Comparison of ENCODE assay signal across 8 cellular contexts in genomic region chr11:57667715-57668466, GRCh38. TPM values are rescaled to one million over a fixed set of nuclear protein-coding genes. Genes with fewer than 3 reads are reported as not detected.
DNase-seq lines count a peak whose midpoint lies in the region; ATAC-seq, FAIRE-seq and TF ChIP-seq lines count a peak whose summit lies in the region.

ZDHHC5 (plus strand) TSS chr11:57668114; CDS start chr11:57673091, 4,977 bp downstream.

- in situ Hi-C loops in gastrocnemius medialis (cut with MboI; ENCODE audit: low sequenced_read_pairs in 4 of 4) = loop anchor here in 1 of 4 donors (25.0 kb wide), 1 partner anchor 919 kb away; the partner anchor contains the start of genes LPXN and ZFP91

- TF ChIP-seq CTCF in 22Rv1 (IDR thresholded peaks at IDR 0.05) = peak; percentile 56
- peak; percentile 23 to 68 (median 35) for TF ChIP-seq CTCF in body of pancreas (IDR thresholded peaks at IDR 0.05)
- TF ChIP-seq CTCF in gastrocnemius medialis (IDR thresholded peaks at IDR 0.05 in 4 of 5, conservative IDR thresholded peaks at IDR 0.05 in 1 of 5) = peak in 4 of 5 experiments; percentile 35 to 79 (median 69)

- 1% methylated on average over 26 to 96 of the region's 103 CpGs for WGBS in body of pancreas, 2 donors

- peak; percentile 98 for DNase-seq in NCI-H2107 treated with DMSO at 0.1 percent for 48 hours (lab: John Stamatoyannopoulos, UW; ENCODE audit: unreplicated experiment)
- peak; percentile 98 to 99 (median 99) for DNase-seq in body of pancreas
- DNase-seq in iPS DF 4.7 (ENCODE audit: extremely low read depth, low spot score) = peak; percentile 97
- DNase-seq in gastrocnemius medialis = peak; percentile 99

- peak within 1 kb of the TSS; percentile 73 to 95 for H3K4me3 ChIP-seq in body of pancreas
- peak within 1 kb of the TSS; percentile 70 to 85 (median 76) for H3K4me3 ChIP-seq in gastrocnemius medialis

- H3K27me3 ChIP-seq in body of pancreas = no peaks in the 10 kb centered on the region
- H3K27me3 ChIP-seq in gastrocnemius medialis = no peaks in the 10 kb centered on the region

- H3K36me3 ChIP-seq in body of pancreas (replicated peaks in 1 of 2; ENCODE audit: insufficient read depth in 1 of 2, low read depth in 2 of 2) (peaks cover 0 to under 1% of the 10 kb centered on the region in 2 donors), gastrocnemius medialis (peaks cover 0 to 13% of the 10 kb centered on the region in 2 donors)

- H3K9me3 ChIP-seq in body of pancreas = no peaks in the 10 kb centered on the region
- no peaks in the 10 kb centered on the region for H3K9me3 ChIP-seq in gastrocnemius medialis

- peak; percentile 86 for FAIRE-seq in TTC549 (lab: Jason Lieb, UNC)

- TF ChIP-seq POLR2A in body of pancreas (IDR thresholded peaks at IDR 0.05) = peak; percentile 73 to 81 (median 78)
- TF ChIP-seq POLR2A in gastrocnemius medialis (IDR thresholded peaks at IDR 0.05) = peak; percentile 81 to 85

- peak within 1 kb of the TSS; percentile 98 for H3K27ac ChIP-seq in 22Rv1
- H3K27ac ChIP-seq in body of pancreas = peak within 1 kb of the TSS; percentile 97 to 99 (median 98)
- H3K27ac ChIP-seq in gastrocnemius medialis = peak within 1 kb of the TSS; percentile 92 to 97 (median 94)

- intact Hi-C loops in body of pancreas (cut with DNase I) (loop anchor here (10.0 kb wide), 1 partner anchor 47 kb away; the partner anchor contains the start of genes MED19 and TMX2), gastrocnemius medialis (cut with DNase I; ENCODE audit: low total_unique reads) (loop anchor here (1.0 to 5.0 kb wide), 7 partner anchors 11 to 911 kb away; partner anchors contain the start of genes CLP1, CTNND1, MED19 and SELENOH)

- peaks cover 25% of the 10 kb centered on the region for H3K4me1 ChIP-seq in body of pancreas
- peaks cover 19 to 34% of the 10 kb centered on the region in 2 donors for H3K4me1 ChIP-seq in gastrocnemius medialis

- ATAC-seq in GM18519 (IDR thresholded peaks at IDR 0.05; ENCODE audit: low FRiP score, unreplicated experiment) (peak; percentile 86), HG03060 (IDR thresholded peaks at IDR 0.05; ENCODE audit: low read depth, unreplicated experiment) (peak; percentile 75), body of pancreas (peak; percentile 92), gastrocnemius medialis (peak; percentile 90 to 92)

RNA-seq across cellular contexts. Expression of gene ZDHHC5, which starts in this region (rescaled TPM):
- 10 to 100 TPM; 17.6 to 48.5 TPM for total RNA-seq in body of pancreas
- 10 to 100 TPM; 34.0 to 49.2 (median 46.2) TPM for total RNA-seq in gastrocnemius medialis

Comparison
In these comparisons a context has a peak if more than half of its experiments do, and no peak if none do; other contexts are left out.
1. Peak in every context shown above with its lines: DNase-seq, ATAC-seq, H3K4me3 ChIP-seq and H3K27ac ChIP-seq.